ENCODE assay signal across 8 cellular contexts in the genomic region with DNA sequence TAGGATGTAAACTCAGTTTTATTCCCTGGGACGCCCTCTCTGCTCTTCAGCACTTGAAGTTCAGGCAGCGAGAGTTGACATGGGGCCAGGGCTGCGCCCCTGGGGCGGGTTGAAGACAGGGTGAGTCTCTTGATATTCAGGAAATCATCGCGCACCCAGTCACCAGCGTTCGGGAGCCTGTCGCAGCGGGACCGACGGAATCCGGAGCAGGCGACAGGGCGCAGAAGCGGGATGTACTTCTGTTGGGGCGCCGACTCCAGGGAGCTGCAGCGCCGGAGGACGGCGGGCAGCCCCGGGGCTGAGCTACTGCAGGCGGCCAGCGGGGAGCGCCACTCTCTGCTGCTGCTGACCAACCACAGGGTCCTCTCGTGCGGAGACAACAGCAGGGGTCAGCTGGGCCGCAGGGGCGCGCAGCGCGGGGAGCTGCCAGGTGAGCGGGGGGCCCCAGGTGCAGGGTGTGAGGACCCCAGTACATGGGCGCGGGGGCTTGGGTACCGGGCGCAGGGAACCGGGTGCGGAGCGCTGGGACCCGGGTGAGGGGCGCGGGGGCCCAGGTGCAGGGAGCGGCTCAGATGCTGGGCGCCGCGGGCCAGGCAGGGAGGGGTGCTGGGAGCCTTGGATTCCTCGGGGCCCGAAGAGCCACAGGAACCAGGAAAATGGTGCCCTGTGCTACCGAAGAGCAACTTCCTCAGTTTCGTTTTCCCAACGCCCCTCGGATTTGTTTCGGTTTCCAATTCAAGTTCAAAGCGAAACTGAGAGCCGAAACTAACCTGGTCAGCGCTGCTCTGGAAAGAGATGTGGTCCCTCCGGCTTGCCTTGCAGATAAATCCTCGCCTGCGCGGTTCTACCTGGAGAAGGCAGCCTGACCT. TPM values are rescaled to one million over a fixed set of nuclear protein-coding genes. Genes with fewer than 3 reads are reported as not detected.
DNase-seq lines count a peak whose midpoint lies in the region; ATAC-seq and TF ChIP-seq lines count a peak whose summit lies in the region.

A gene (plus strand): TSS at position 162 of the 869 bp plus-strand sequence. CDS start 70 bp downstream, at position 232.

- WGBS in spleen, 5 donors, result 0 to 1% (median 0%) methylated on average over 28 to 62 of the region's 62 CpGs

- no peaks in the 10 kb centered on the region for H3K36me3 Mint-ChIP-seq in WTC11

- peaks cover 17% of the 10 kb centered on the region for H3K27me3 Mint-ChIP-seq in WTC11 (ENCODE audit: low read depth)

- 0 out of 2 replicates have a peak, but pooled peaks cover 5% of the 10 kb centered on the region for H3K4me1 Mint-ChIP-seq in WTC11

- peaks cover 3% of the 10 kb centered on the region; the same call in 1 of the 2 replicates for H3K9me3 Mint-ChIP-seq in WTC11

- peak; percentile 68 for DNase-seq in A673 (ENCODE audit: low spot score)
- DNase-seq in NCI-H2081 treated with DMSO at 0.1 percent for 48 hours (lab: John Stamatoyannopoulos, UW), result peak; percentile 51
- peak; percentile 81 for DNase-seq in WTC11 (ENCODE audit: low spot score)
- DNase-seq in caudate nucleus (lab: John Stamatoyannopoulos, UW), result peak in 59 of 61 donors; percentile 4 to 78 (median 58)
- peak; percentile 88 for DNase-seq in iris pigment epithelial cell (ENCODE audit: low read depth)
- peak; percentile 94 for DNase-seq in spleen

- BruUV-seq in A673 (replicated peaks; lab: Mats Ljungman, UMichigan), result no TSS peak

- peak within 1 kb of the TSS; percentile 95 for H3K27ac Mint-ChIP-seq in WTC11

- H3K4me3 Mint-ChIP-seq in WTC11, result peak within 1 kb of the TSS; percentile 81

- H3K27ac ChIP-seq in A673 (ENCODE audit: low read depth, low read length, poor library complexity, severe bottlenecking) (no peak within 1 kb of the TSS), caudate nucleus (ENCODE audit: low read depth, low read length) (peak within 1 kb of the TSS; percentile 90), spleen (peak within 1 kb of the TSS; percentile 95 to 100 (median 100))

- POLR2A ChIA-PET in A673 (lab: Charles Lee; ENCODE audit: low non-redundant PET), result no interaction called here
- POLR2A ChIA-PET in WTC11 (lab: Charles Lee), result interaction anchor here (0.7 to 1.1 kb wide), 3 partner anchors 77 to 94 kb away, joined by 3 to 9 read pairs (median 4); a partner anchor contains a TSS

- intact Hi-C loops in A673 (cut with micrococcal nuclease; ENCODE audit: unreplicated experiment) (no loop called here), spleen (cut with DNase I; ENCODE audit: low total_unique reads) (loop anchor here (10.0 kb wide), 2 partner anchors 94 to 136 kb away; a partner anchor contains a TSS)

- no peaks in the 10 kb centered on the region for H3K4me1 ChIP-seq in A673 (ENCODE audit: insufficient read depth, low read length, poor library complexity, severe bottlenecking)
- peaks cover 0 to 38% (median 20%) of the 10 kb centered on the region in 6 donors for H3K4me1 ChIP-seq in spleen

- CTCF ChIA-PET in A673 (lab: Charles Lee), result no interaction called here
- CTCF ChIA-PET in WTC11 (lab: Charles Lee), result interaction anchor here (0.6 to 1.8 kb wide), 18 partner anchors 8 to 346 kb away, joined by 3 to 25 read pairs (median 4); a partner anchor contains a TSS

- peak in 1 of 3 donors; percentile 5 for TF ChIP-seq POLR2A in spleen (IDR thresholded peaks at IDR 0.05)

- no peaks in the 10 kb centered on the region for H3K36me3 ChIP-seq in A673 (ENCODE audit: insufficient read depth, low read length, poor library complexity, severe bottlenecking)
- peaks cover 0 to 6% (median 0%) of the 10 kb centered on the region in 6 donors for H3K36me3 ChIP-seq in spleen

- H3K9me3 ChIP-seq in A673 (ENCODE audit: low read depth, low read length, poor library complexity, severe bottlenecking) (no peaks in the 10 kb centered on the region), spleen (no peaks in the 10 kb centered on the region)

- ATAC-seq in GM18519 (IDR thresholded peaks at IDR 0.05; ENCODE audit: low FRiP score, unreplicated experiment), result peak; percentile 73
- peak; percentile 54 for ATAC-seq in HG03060 (IDR thresholded peaks at IDR 0.05; ENCODE audit: low read depth, unreplicated experiment)
- ATAC-seq in WTC11, result peak; percentile 95

- TF ChIP-seq CTCF in A673 (conservative IDR thresholded peaks at IDR 0.05; ENCODE audit: low read depth, low read length), result peak; percentile 56
- peak; percentile 34 for TF ChIP-seq CTCF in WTC11 (IDR thresholded peaks at IDR 0.05)
- peak; percentile 49 to 91 (median 77) for TF ChIP-seq CTCF in spleen (IDR thresholded peaks at IDR 0.05 in 8 of 11, conservative IDR thresholded peaks at IDR 0.05 in 3 of 11)

- H3K27me3 ChIP-seq in A673 (replicated peaks; ENCODE audit: insufficient read depth, low read depth, low read length, poor library complexity) (no peaks in the 10 kb centered on the region), spleen (replicated peaks in 1 of 7) (no peaks in the 10 kb centered on the region)

- H3K4me3 ChIP-seq in A673 (ENCODE audit: low read depth, low read length, poor library complexity, severe bottlenecking) (peak within 1 kb of the TSS; percentile 76), spleen (peak within 1 kb of the TSS; percentile 76 to 99 (median 90))

TF ChIP-seq in WTC11, 78 proteins besides CTCF, POLR2A, EP300 and RAD21 (continues in another document):
- TF ChIP-seq, protein P1, sequence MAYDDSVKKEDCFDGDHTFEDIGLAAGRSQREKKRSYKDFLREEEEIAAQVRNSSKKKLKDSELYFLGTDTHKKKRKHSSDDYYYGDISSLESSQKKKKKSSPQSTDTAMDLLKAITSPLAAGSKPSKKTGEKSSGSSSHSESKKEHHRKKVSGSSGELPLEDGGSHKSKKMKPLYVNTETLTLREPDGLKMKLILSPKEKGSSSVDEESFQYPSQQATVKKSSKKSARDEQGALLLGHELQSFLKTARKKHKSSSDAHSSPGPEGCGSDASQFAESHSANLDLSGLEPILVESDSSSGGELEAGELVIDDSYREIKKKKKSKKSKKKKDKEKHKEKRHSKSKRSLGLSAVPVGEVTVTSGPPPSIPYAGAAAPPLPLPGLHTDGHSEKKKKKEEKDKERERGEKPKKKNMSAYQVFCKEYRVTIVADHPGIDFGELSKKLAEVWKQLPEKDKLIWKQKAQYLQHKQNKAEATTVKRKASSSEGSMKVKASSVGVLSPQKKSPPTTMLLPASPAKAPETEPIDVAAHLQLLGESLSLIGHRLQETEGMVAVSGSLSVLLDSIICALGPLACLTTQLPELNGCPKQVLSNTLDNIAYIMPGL (CRISPR knock-in tag; IDR thresholded peaks at IDR 0.05), result peak; percentile 99
- peak; percentile 96 for TF ChIP-seq ZNF423 (CRISPR knock-in tag; IDR thresholded peaks at IDR 0.05)
- TF ChIP-seq ZNF396 (CRISPR knock-in tag; IDR thresholded peaks at IDR 0.05; ENCODE audit: borderline replicate concordance), result no peak
- no peak for TF ChIP-seq TEAD4 (CRISPR knock-in tag; IDR thresholded peaks at IDR 0.05)
- TF ChIP-seq, protein P2, sequence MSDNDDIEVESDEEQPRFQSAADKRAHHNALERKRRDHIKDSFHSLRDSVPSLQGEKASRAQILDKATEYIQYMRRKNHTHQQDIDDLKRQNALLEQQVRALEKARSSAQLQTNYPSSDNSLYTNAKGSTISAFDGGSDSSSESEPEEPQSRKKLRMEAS (CRISPR knock-in tag; IDR thresholded peaks at IDR 0.05), result 0 out of 2 replicates have a peak, but pooled peaks have one; percentile 52
- 0 out of 2 replicates have a peak, but pooled peaks have one; percentile 53 for TF ChIP-seq SMAD3 (CRISPR knock-in tag; IDR thresholded peaks at IDR 0.05; ENCODE audit: borderline replicate concordance)
- TF ChIP-seq, protein P3, sequence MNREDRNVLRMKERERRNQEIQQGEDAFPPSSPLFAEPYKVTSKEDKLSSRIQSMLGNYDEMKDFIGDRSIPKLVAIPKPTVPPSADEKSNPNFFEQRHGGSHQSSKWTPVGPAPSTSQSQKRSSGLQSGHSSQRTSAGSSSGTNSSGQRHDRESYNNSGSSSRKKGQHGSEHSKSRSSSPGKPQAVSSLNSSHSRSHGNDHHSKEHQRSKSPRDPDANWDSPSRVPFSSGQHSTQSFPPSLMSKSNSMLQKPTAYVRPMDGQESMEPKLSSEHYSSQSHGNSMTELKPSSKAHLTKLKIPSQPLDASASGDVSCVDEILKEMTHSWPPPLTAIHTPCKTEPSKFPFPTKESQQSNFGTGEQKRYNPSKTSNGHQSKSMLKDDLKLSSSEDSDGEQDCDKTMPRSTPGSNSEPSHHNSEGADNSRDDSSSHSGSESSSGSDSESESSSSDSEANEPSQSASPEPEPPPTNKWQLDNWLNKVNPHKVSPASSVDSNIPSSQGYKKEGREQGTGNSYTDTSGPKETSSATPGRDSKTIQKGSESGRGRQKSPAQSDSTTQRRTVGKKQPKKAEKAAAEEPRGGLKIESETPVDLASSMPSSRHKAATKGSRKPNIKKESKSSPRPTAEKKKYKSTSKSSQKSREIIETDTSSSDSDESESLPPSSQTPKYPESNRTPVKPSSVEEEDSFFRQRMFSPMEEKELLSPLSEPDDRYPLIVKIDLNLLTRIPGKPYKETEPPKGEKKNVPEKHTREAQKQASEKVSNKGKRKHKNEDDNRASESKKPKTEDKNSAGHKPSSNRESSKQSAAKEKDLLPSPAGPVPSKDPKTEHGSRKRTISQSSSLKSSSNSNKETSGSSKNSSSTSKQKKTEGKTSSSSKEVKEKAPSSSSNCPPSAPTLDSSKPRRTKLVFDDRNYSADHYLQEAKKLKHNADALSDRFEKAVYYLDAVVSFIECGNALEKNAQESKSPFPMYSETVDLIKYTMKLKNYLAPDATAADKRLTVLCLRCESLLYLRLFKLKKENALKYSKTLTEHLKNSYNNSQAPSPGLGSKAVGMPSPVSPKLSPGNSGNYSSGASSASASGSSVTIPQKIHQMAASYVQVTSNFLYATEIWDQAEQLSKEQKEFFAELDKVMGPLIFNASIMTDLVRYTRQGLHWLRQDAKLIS (CRISPR knock-in tag; IDR thresholded peaks at IDR 0.05; ENCODE audit: borderline replicate concordance), result no peak
- no peak for TF ChIP-seq HMGA2 (CRISPR knock-in tag; IDR thresholded peaks at IDR 0.05)
- TF ChIP-seq, protein P4, sequence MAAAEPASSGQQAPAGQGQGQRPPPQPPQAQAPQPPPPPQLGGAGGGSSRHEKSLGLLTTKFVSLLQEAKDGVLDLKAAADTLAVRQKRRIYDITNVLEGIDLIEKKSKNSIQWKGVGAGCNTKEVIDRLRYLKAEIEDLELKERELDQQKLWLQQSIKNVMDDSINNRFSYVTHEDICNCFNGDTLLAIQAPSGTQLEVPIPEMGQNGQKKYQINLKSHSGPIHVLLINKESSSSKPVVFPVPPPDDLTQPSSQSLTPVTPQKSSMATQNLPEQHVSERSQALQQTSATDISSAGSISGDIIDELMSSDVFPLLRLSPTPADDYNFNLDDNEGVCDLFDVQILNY (CRISPR knock-in tag; IDR thresholded peaks at IDR 0.05), result peak; percentile 75; the same call in 1 of the 2 replicates
- 0 out of 2 replicates have a peak, but pooled peaks have one; percentile 68 for TF ChIP-seq ELF4 (CRISPR knock-in tag; IDR thresholded peaks at IDR 0.05; ENCODE audit: low read depth)

RNA-seq across cellular contexts. Expression of the gene that starts here (rescaled TPM):
- 0.26 and 0.32 TPM in 2 replicates for total RNA-seq in A673 (2021)
- total RNA-seq in WTC11 (2021), result 4.1 to 6.7 TPM (median 6.1 TPM) in 3 replicates
- total RNA-seq in spleen, result 10 to 100 TPM in 6 of 7 donors, 1 to 10 TPM in 1; 5.2 to 13.6 (median 11.4) TPM
- 1 to 10 TPM; 2.8 to 4.3 (median 2.9) TPM for polyA plus RNA-seq in spleen

Comparison
In these comparisons a context has a peak if more than half of its experiments do, and no peak if none do; other contexts are left out.
1. Peak in DNase-seq and H3K4me3 ChIP-seq in A673; RNA of the gene not detected or under 1 TPM.